ENCODE assay signal across 13 cellular contexts in genomic region chr6:166202321-166202733, GRCh38. TPM values are rescaled to one million over a fixed set of nuclear protein-coding genes. Genes with fewer than 3 reads are reported as not detected.
DNase-seq lines count a peak whose midpoint lies in the region; ATAC-seq, FAIRE-seq and TF ChIP-seq lines count a peak whose summit lies in the region.
"Had no signal": no experiment of that assay in that cellular context is flagged by ENCODE, and none has a peak within 500 bp of the region (broad histone marks: within the 10 kb centered on the region; RNA-seq: fewer than 3 reads in every experiment).

No MANE protein-coding gene starts in this region.

- H3K9ac ChIP-seq in K562 (ENCODE audit: insufficient read depth in 1 of 2, low read depth in 2 of 2, low read length in 2 of 2): no peak overlapping the region
- H3K9ac ChIP-seq in kidney (ENCODE audit: low read length in 2 of 2): no peak overlapping the region
- H3K9ac ChIP-seq: neural progenitor cell had no signal

- peaks cover 3% of the 10 kb centered on the region; the same call in 1 of the 2 replicates for H4K20me1 ChIP-seq in K562 (replicated peaks; ENCODE audit: control insufficient read depth, insufficient read depth, low read length)

- no peaks in the 10 kb centered on the region for H3K4me1 ChIP-seq in K562 (replicated peaks in 1 of 2; ENCODE audit: control insufficient read depth in 2 of 2, insufficient read depth in 2 of 2, low read length in 2 of 2)
- no peaks in the 10 kb centered on the region for H3K4me1 ChIP-seq in kidney (ENCODE audit: control insufficient read depth in 1 of 2, insufficient read depth in 1 of 2, low read depth in 1 of 2, low read length in 2 of 2)

- no peaks in the 10 kb centered on the region for H3K9me3 ChIP-seq in K562 (replicated peaks; ENCODE audit: control insufficient read depth, insufficient read depth, low read depth, low read length)
- H3K9me3 ChIP-seq in kidney (ENCODE audit: control insufficient read depth in 1 of 2, low read length in 2 of 2): no peaks in the 10 kb centered on the region

- no peak overlapping the region for H3K27ac ChIP-seq in K562 (ENCODE audit: extremely low read depth, low read depth, low read length)
- no peak overlapping the region for H3K27ac ChIP-seq in kidney (ENCODE audit: low read depth in 2 of 2, low read length in 2 of 2)
- H3K27ac ChIP-seq: neural progenitor cell had no signal

- H3K36me3 ChIP-seq in K562 (ENCODE audit: control insufficient read depth, insufficient read depth, low read length) (no peaks in the 10 kb centered on the region), kidney (ENCODE audit: control insufficient read depth in 1 of 2, insufficient read depth in 2 of 2, low read length in 2 of 2) (no peaks in the 10 kb centered on the region)
- H3K36me3 ChIP-seq: neural progenitor cell had no signal

- no TSS peak for BruUV-seq in K562 (replicated peaks; lab: Mats Ljungman, UMichigan)

- H2AFZ ChIP-seq in K562 (ENCODE audit: low read depth, low read length): no peak overlapping the region
- H2AFZ ChIP-seq: neural progenitor cell had no signal

- H3K4me3 ChIP-seq in K562 (no peak overlapping the region), kidney (ENCODE audit: low read length in 2 of 2) (no peak overlapping the region)
- H3K4me3 ChIP-seq: neural progenitor cell had no signal

- peak; percentile 68 for ATAC-seq in GM21367 (IDR thresholded peaks at IDR 0.05; ENCODE audit: unreplicated experiment)
- ATAC-seq in HG03135 (IDR thresholded peaks at IDR 0.05; ENCODE audit: unreplicated experiment): peak; percentile 62
- ATAC-seq in K562: peak; percentile 67

- in situ Hi-C loops in GM13976 (cut with MboI; ENCODE audit: low sequenced_read_pairs, unreplicated experiment): no loop called here
- in situ Hi-C loops in K562 (cut with MboI): no loop called here

- no peaks in the 10 kb centered on the region for H3K79me2 ChIP-seq in K562 (ENCODE audit: control insufficient read depth, insufficient read depth, low read length)

- intact Hi-C loops in K562 (cut with micrococcal nuclease) (no loop called here), kidney (cut with DNase I) (no loop called here)

- TF ChIP-seq POLR2A in K562 (conservative IDR thresholded peaks at IDR 0.05): no peak

- POLR2A ChIA-PET in K562 (lab: Yijun Ruan, JAX): no interaction called here

- peak; percentile 51 for DNase-seq in GM13976 (ENCODE audit: low spot score)
- DNase-seq in K562 (ENCODE audit: extremely low read depth in 1 of 4, low spot score in 3 of 4): peak in 2 of 4 experiments; percentile 4 to 14
- no peak for DNase-seq in kidney
- no peak for DNase-seq in SKM-1 treated with dmso at 0.1 percent for 144 hours (lab: John Stamatoyannopoulos, UW; ENCODE audit: unreplicated experiment)
- no peak for DNase-seq in NCI-H2029 (lab: John Stamatoyannopoulos, UW)
- no peak for DNase-seq in stimulated activated CD4-positive, alpha-beta T cell treated with anti-CD3 and anti-CD28 coated beads, Interleukin-2, amount 100 ng/mL, for 24 hours
- DNase-seq: activated CD4-positive, alpha-beta T cell treated with anti-CD3 and anti-CD28 coated beads, Interleukin-2, amount 10 ng/mL, durations not matched to agents 24 days and 14 days; CD4-positive, alpha-beta T cell; NCI-H524 treated with DMSO at 0.1 percent for 48 hours had no signal

- no peak overlapping the region for H3K4me2 ChIP-seq in K562 (ENCODE audit: insufficient read depth, low read length)
- H3K4me2 ChIP-seq: neural progenitor cell had no signal

- FAIRE-seq in K562 (lab: Jason Lieb, UNC): no peak
- no peak for FAIRE-seq in kidney (lab: Jason Lieb, UNC)

- 3% methylated on average over 9 of the region's 9 CpGs for WGBS in K562 (ENCODE audit: insufficient coverage, low coverage, missing lambda C conversion rate)

- CTCF ChIA-PET in K562 (lab: Yijun Ruan, JAX; ENCODE audit: low intra/inter-chr PET ratio): no interaction called here

- no peaks in the 10 kb centered on the region for H3K9me1 ChIP-seq in K562 (ENCODE audit: control insufficient read depth, insufficient read depth, low read length)

- TF ChIP-seq CTCF in GM13976 (IDR thresholded peaks at IDR 0.05; ENCODE audit: borderline replicate concordance, control extremely low read depth, extremely low read depth, insufficient read depth, missing control alignments): no peak
- no peak for TF ChIP-seq CTCF in K562 (IDR thresholded peaks at IDR 0.05 in 2 of 3, conservative IDR thresholded peaks at IDR 0.05 in 1 of 3; ENCODE audit: insufficient read depth in 2 of 3, low read depth in 1 of 3, low read length in 3 of 3)
- TF ChIP-seq CTCF in kidney (IDR thresholded peaks at IDR 0.05; ENCODE audit: borderline replicate concordance, extremely low read depth, insufficient read depth): no peak

- TF ChIP-seq EP300 in K562 (IDR thresholded peaks at IDR 0.05; ENCODE audit: low read length): no peak

- no peak for TF ChIP-seq RAD21 in K562 (CRISPR knock-in tag; conservative IDR thresholded peaks at IDR 0.05 in 1 of 2, IDR thresholded peaks at IDR 0.05 in 1 of 2)

- H3K27me3 ChIP-seq in K562 (ENCODE audit: control insufficient read depth in 2 of 2, insufficient read depth in 2 of 2, low read length in 2 of 2): peaks cover 33 to 66% of the 10 kb centered on the region in 2 experiments

TF ChIP-seq in K562, 482 proteins besides CTCF, POLR2A, EP300 and RAD21:
- no peak for TF ChIP-seq MIER1 (IDR thresholded peaks at IDR 0.05; ENCODE audit: low read depth)
- no peak for TF ChIP-seq HES1 (IDR thresholded peaks at IDR 0.05; ENCODE audit: low read depth)
- TF ChIP-seq SAFB (IDR thresholded peaks at IDR 0.05; ENCODE audit: borderline replicate concordance, low read depth, low read length): no peak
- no peak for TF ChIP-seq SMAD4 (CRISPR knock-in tag; conservative IDR thresholded peaks at IDR 0.05)
- peak; percentile 47; the same call in 1 of the 2 replicates for TF ChIP-seq TFAP4 (CRISPR knock-in tag; IDR thresholded peaks at IDR 0.05; ENCODE audit: borderline replicate concordance)
- TF ChIP-seq ZNF77 (CRISPR knock-in tag; IDR thresholded peaks at IDR 0.05): no peak
TF ChIP-seq in K562: peak in this region for 1.

RNA-seq across cellular contexts. Expression of gene TBXT, which starts 34.7 kb away (rescaled TPM):
- not detected in 2 replicates for total RNA-seq in K562 (2011; cell fraction: chromatin; rRNA removed; ENCODE audit: low replicate concordance)
- total RNA-seq in K562 (2011; cell fraction: nucleolus; rRNA removed): not detected in 2 replicates
- not detected in 2 replicates for total RNA-seq in K562 (2011; cell fraction: nucleoplasm; rRNA removed)
- not detected in 2 replicates for total RNA-seq in K562 (2014; rRNA removed)
- total RNA-seq in K562 (2014; rRNA removed; fragmentation: Illumina TruSeq; extraction: Trizol): not detected in 2 replicates
- total RNA-seq in K562 (2015; rRNA removed; fragmentation: Illumina TruSeq; extraction: Trizol): not detected in 2 replicates
- total RNA-seq in K562 (2021): not detected in 2 replicates
- polyA plus RNA-seq in K562 (2011; rRNA removed): not detected in 2 replicates
- not detected in 2 replicates for polyA plus RNA-seq in K562 (2011; cell fraction: cytosol; rRNA removed)
- not detected in 2 replicates for polyA plus RNA-seq in K562 (2011; cell fraction: nucleus; rRNA removed)
- polyA plus RNA-seq in K562 (2012): not detected in 2 replicates
- not detected in 2 replicates for polyA plus RNA-seq in K562 (2014; fragmentation: Illumina TruSeq; extraction: Trizol)
- not detected for polyA plus RNA-seq in K562 (2014; fragmentation: Nextera tagmentation; extraction: Ambion mirVana)
- not detected in 2 replicates for polyA plus RNA-seq in K562 (2014; rRNA removed)
- polyA minus RNA-seq in K562 (2011; rRNA and poly(A)+ RNA removed): not detected in 2 replicates
- not detected in 2 replicates for polyA minus RNA-seq in K562 (2011; cell fraction: cytosol; rRNA and poly(A)+ RNA removed)
- not detected in 2 replicates for polyA minus RNA-seq in K562 (2011; cell fraction: nucleus; rRNA and poly(A)+ RNA removed)
- total RNA-seq in kidney: not detected
- polyA plus RNA-seq in kidney (ENCODE audit: insufficient read depth, low read depth, low replicate concordance): not detected
- total RNA-seq: activated CD4-positive, alpha-beta T cell treated with anti-CD3 and anti-CD28 coated beads, Interleukin-2, amount 10 ng/mL, durations not matched to agents 24 days and 14 days; CD4-positive, alpha-beta T cell; glomerular endothelial cell had no signal
